ENCODE assay signal across 1 cellular context in genomic region chr22:24559471-24559870, GRCh38.
TF ChIP-seq lines count a peak whose summit lies in the region.

No MANE protein-coding gene starts in this region.

TF ChIP-seq in HepG2, 621 proteins besides CTCF, POLR2A, EP300 and RAD21:
- TF ChIP-seq, protein P1, sequence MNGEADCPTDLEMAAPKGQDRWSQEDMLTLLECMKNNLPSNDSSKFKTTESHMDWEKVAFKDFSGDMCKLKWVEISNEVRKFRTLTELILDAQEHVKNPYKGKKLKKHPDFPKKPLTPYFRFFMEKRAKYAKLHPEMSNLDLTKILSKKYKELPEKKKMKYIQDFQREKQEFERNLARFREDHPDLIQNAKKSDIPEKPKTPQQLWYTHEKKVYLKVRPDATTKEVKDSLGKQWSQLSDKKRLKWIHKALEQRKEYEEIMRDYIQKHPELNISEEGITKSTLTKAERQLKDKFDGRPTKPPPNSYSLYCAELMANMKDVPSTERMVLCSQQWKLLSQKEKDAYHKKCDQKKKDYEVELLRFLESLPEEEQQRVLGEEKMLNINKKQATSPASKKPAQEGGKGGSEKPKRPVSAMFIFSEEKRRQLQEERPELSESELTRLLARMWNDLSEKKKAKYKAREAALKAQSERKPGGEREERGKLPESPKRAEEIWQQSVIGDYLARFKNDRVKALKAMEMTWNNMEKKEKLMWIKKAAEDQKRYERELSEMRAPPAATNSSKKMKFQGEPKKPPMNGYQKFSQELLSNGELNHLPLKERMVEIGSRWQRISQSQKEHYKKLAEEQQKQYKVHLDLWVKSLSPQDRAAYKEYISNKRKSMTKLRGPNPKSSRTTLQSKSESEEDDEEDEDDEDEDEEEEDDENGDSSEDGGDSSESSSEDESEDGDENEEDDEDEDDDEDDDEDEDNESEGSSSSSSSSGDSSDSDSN (CRISPR knock-in tag; IDR thresholded peaks at IDR 0.05): no peak
- TF ChIP-seq ZNF280B (CRISPR knock-in tag; IDR thresholded peaks at IDR 0.05; ENCODE audit: borderline replicate concordance): no peak
- TF ChIP-seq ZNF746 (CRISPR knock-in tag; IDR thresholded peaks at IDR 0.05): no peak
- TF ChIP-seq JDP2 (CRISPR knock-in tag; IDR thresholded peaks at IDR 0.05; ENCODE audit: borderline replicate concordance): no peak
- no peak for TF ChIP-seq PCBP2 (optimal IDR thresholded peaks at IDR 0.05; ENCODE audit: low read depth, low read length, poor library complexity, severe bottlenecking)
- TF ChIP-seq ERF (CRISPR knock-in tag; IDR thresholded peaks at IDR 0.05): no peak
- TF ChIP-seq PITX1 (CRISPR knock-in tag; IDR thresholded peaks at IDR 0.05): no peak
